8 cellular contexts compared by ENCODE assay signal in genomic region chr1:84078824-84079167, GRCh38.
DNase-seq lines count a peak whose midpoint lies in the region; ATAC-seq and TF ChIP-seq lines count a peak whose summit lies in the region.

No MANE protein-coding gene starts in this region.

- no peak overlapping the region for H3K27ac ChIP-seq in CD4-positive, alpha-beta T cell (ENCODE audit: low read depth, low read length)
- no peak overlapping the region for H3K27ac ChIP-seq in neutrophil

- H3F3A ChIP-seq in Loucy (ENCODE audit: low read depth) = no peaks in the 10 kb centered on the region; the same call in 1 of the 2 replicates

- H3K27me3 ChIP-seq in CD4-positive, alpha-beta T cell (ENCODE audit: control insufficient read depth, insufficient read depth, low read length) = no peaks in the 10 kb centered on the region
- H3K27me3 ChIP-seq in Loucy (ENCODE audit: insufficient read depth, low read length, poor library complexity, severe bottlenecking) = no peaks in the 10 kb centered on the region
- H3K27me3 ChIP-seq in endocrine pancreas (ENCODE audit: control insufficient read depth, insufficient read depth, low read length) = no peaks in the 10 kb centered on the region
- peaks cover 59% of the 10 kb centered on the region for H3K27me3 ChIP-seq in neutrophil

- H2AFZ ChIP-seq in Loucy (ENCODE audit: low read length) = peak overlapping the region; percentile 92

- H3K9me3 Mint-ChIP-seq in CD4-positive, alpha-beta T cell = no peaks in the 10 kb centered on the region

- H3K4me3 ChIP-seq in Loucy (ENCODE audit: low read length, poor library complexity, severe bottlenecking) = peak overlapping the region; percentile 90
- peak overlapping the region; percentile 96 for H3K4me3 ChIP-seq in endocrine pancreas (ENCODE audit: control insufficient read depth, insufficient read depth, low read length)
- H3K4me3 ChIP-seq in neutrophil (ENCODE audit: low read depth in 1 of 2, low read length in 1 of 2) = peak overlapping the region; percentile 42 to 55

- peaks cover 41% of the 10 kb centered on the region for H3K79me2 ChIP-seq in Loucy (ENCODE audit: insufficient read depth, low read length)

- H3K36me3 ChIP-seq in Loucy (ENCODE audit: insufficient read depth, low read length) = no peaks in the 10 kb centered on the region
- no peaks in the 10 kb centered on the region for H3K36me3 ChIP-seq in endocrine pancreas (ENCODE audit: control insufficient read depth, insufficient read depth, low read length)
- H3K36me3 ChIP-seq in neutrophil = no peaks in the 10 kb centered on the region

- no peaks in the 10 kb centered on the region for H3K9me2 ChIP-seq in Loucy (replicated peaks; ENCODE audit: low read depth, low read length)

- POLR2A ChIA-PET in CD4-positive, alpha-beta T cell (lab: Charles Lee) = interaction anchor here (0.5 to 2.3 kb wide), 3 partner anchors 12 to 224 kb away, joined by 4 to 13 read pairs (median 13); partner anchors contain the start of gene PRKACB

- no peaks in the 10 kb centered on the region for H3K27me3 Mint-ChIP-seq in CD4-positive, alpha-beta T cell

- H3K4me1 ChIP-seq in Loucy (ENCODE audit: insufficient read depth, low read length, poor library complexity, severe bottlenecking) = peaks cover 50% of the 10 kb centered on the region
- H3K4me1 ChIP-seq in endocrine pancreas (ENCODE audit: control insufficient read depth, insufficient read depth, low read length) = peaks cover 25% of the 10 kb centered on the region
- H3K4me1 ChIP-seq in neutrophil (ENCODE audit: control insufficient read depth in 1 of 2, insufficient read depth in 1 of 2, low read depth in 1 of 2, low read length in 1 of 2) = peaks cover 15 to 16% of the 10 kb centered on the region in 2 experiments

- H3K27ac Mint-ChIP-seq in CD4-positive, alpha-beta T cell = peak overlapping the region; percentile 9

- no peak for DNase-seq in CD4-positive, alpha-beta T cell
- DNase-seq in AG20443 (ENCODE audit: low spot score) = no peak
- DNase-seq in activated CD8-positive, alpha-beta memory T cell treated with anti-CD3 and anti-CD28 coated beads, Interleukin-2, amount 50 U/mL, for 48 hours = no peak
- no peak for DNase-seq in UCSD-AML1 (lab: John Stamatoyannopoulos, UW; ENCODE audit: unreplicated experiment)

- ATAC-seq in CD4-positive, alpha-beta T cell (ENCODE audit: poor library complexity) = no peak
- no peak for ATAC-seq in HG02571 (IDR thresholded peaks at IDR 0.05; ENCODE audit: unreplicated experiment)

- H3K9me3 ChIP-seq in CD4-positive, alpha-beta T cell (ENCODE audit: control insufficient read depth, low read length) = no peaks in the 10 kb centered on the region
- H3K9me3 ChIP-seq in Loucy (ENCODE audit: insufficient read depth, low read depth, low read length) (no peaks in the 10 kb centered on the region), endocrine pancreas (ENCODE audit: control insufficient read depth, low read length) (no peaks in the 10 kb centered on the region), neutrophil (no peaks in the 10 kb centered on the region)

- H3K36me3 Mint-ChIP-seq in CD4-positive, alpha-beta T cell (ENCODE audit: low read depth) = no peaks in the 10 kb centered on the region

- peak overlapping the region; percentile 95 for H3K4me2 ChIP-seq in Loucy (ENCODE audit: low read depth, low read length, poor library complexity, severe bottlenecking)

- peak overlapping the region; percentile 89 for H3K4me3 Mint-ChIP-seq in CD4-positive, alpha-beta T cell

- H3K9ac ChIP-seq in Loucy (ENCODE audit: low read depth, low read length, poor library complexity, severe bottlenecking) (peak overlapping the region; percentile 84), endocrine pancreas (ENCODE audit: control insufficient read depth, insufficient read depth, low read length) (peak overlapping the region; percentile 90)

- intact Hi-C loops in CD4-positive, alpha-beta T cell (cut with DNase I, micrococcal nuclease) = loop anchor here in 1 of 2 experiments (2.0 to 5.0 kb wide), 2 partner anchors 430 to 499 kb away; no protein-coding TSS in a partner anchor

- no peak for TF ChIP-seq CTCF in CD4-positive, alpha-beta T cell (IDR thresholded peaks at IDR 0.05)
- TF ChIP-seq CTCF in Loucy (conservative IDR thresholded peaks at IDR 0.05; ENCODE audit: low read length) = no peak
- TF ChIP-seq CTCF in neutrophil (IDR thresholded peaks at IDR 0.05) = no peak

- H4K20me1 ChIP-seq in Loucy (ENCODE audit: insufficient read depth, low read length, poor library complexity, severe bottlenecking) = no peaks in the 10 kb centered on the region

- H3K4me1 Mint-ChIP-seq in CD4-positive, alpha-beta T cell (ENCODE audit: low read depth) = peaks cover 16% of the 10 kb centered on the region

- CTCF ChIA-PET in CD4-positive, alpha-beta T cell (lab: Charles Lee) = interaction anchor here (1.5 kb wide), 2 partner anchors 9 to 218 kb away, joined by 3 to 4 read pairs; no protein-coding TSS in a partner anchor
